ENCODE assay signal across 1 cellular context in the genomic region with DNA sequence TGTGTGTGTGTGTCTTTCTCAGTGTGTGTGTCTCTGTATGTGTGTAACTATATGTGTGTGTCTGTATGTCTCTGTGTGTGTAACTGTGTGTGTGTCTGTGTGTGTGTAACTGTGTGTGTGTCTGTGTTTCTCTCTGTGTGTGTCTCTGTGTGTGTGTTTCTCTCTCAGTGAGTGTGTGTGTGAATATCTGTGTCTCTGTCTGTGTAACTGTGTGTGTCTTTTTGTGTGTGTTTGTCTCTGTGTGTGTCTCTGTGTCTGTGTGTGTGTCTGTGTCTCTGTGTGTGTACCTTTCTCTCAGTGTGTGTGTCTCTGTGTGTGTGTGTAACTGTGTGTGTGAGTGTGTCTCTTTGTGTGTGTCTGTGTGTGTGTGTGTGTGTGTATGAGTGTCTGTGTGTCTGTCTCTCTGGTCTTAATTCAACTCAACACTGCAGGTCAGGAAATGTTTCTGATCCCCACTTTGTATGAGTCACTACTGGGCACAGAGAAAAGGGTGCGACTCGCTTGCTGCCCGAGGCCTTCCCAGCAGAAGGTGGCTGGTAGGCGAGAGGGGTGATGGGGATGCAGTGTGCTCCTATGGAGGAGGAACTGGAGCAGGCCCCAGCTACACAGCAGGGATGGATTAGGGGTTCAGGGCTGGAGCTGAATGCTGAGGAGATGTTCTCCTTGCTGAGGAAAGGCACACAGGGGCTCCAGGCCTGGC.
TF ChIP-seq lines count a peak whose summit lies in the region.

No MANE protein-coding gene starts in this region.

TF ChIP-seq in H1, 55 proteins besides CTCF, POLR2A, EP300 and RAD21 (continued from another document):
- TF ChIP-seq, protein P1, sequence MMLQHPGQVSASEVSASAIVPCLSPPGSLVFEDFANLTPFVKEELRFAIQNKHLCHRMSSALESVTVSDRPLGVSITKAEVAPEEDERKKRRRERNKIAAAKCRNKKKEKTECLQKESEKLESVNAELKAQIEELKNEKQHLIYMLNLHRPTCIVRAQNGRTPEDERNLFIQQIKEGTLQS (IDR thresholded peaks at IDR 0.05; ENCODE audit: insufficient read depth, low read depth, low read length): no peak
